Comparison of ENCODE assay signal across 24 cellular contexts in the genomic region with DNA sequence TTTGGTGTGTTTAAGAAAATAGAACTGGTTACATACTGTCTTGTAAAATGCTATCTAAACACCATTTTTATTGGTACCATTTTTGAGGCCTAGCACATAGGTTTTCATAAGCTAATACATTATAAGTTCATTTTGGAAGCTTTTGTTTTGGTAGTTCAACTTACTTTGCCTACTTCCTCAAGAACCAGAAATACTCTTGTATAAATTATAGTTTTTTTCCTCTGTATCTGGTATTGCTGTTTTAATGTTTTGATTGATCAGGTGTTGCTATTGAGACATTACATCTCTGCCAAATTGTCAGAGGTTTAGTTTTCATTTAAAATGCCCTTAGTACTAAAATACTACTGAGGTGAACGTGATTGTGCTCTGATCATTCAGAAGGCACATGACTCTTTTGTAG.
DNase-seq lines count a peak whose midpoint lies in the region; ATAC-seq, FAIRE-seq and TF ChIP-seq lines count a peak whose summit lies in the region.
"Had no signal": no experiment of that assay in that cellular context is flagged by ENCODE, and none has a peak within 500 bp of the region (broad histone marks: within the 10 kb centered on the region; RNA-seq: fewer than 3 reads in every experiment).

No MANE protein-coding gene starts in this region.

- peak overlapping the region; percentile 34 for H3K27ac ChIP-seq in A673 (ENCODE audit: low read depth, low read length, poor library complexity, severe bottlenecking)
- H3K27ac ChIP-seq in VCaP, result peak overlapping the region; percentile 41
- H3K27ac ChIP-seq: SJSA1 had no signal

- no peaks in the 10 kb centered on the region for H3K36me3 Mint-ChIP-seq in glutamatergic neuron (ENCODE audit: unreplicated experiment)

- H3K4me1 Mint-ChIP-seq in glutamatergic neuron (ENCODE audit: low read depth, unreplicated experiment), result peaks cover 9% of the 10 kb centered on the region

- POLR2A ChIA-PET in A673 (lab: Charles Lee; ENCODE audit: low non-redundant PET), result no interaction called here

- H3K9me3 ChIP-seq in A673 (ENCODE audit: low read depth, low read length, poor library complexity, severe bottlenecking), result no peaks in the 10 kb centered on the region
- H3K9me3 ChIP-seq: SJSA1 had no signal

- FAIRE-seq in G401.6 (lab: Jason Lieb, UNC), result peak; percentile 75
- FAIRE-seq: H1, K562 had no signal

- H3K27ac Mint-ChIP-seq in glutamatergic neuron (ENCODE audit: unreplicated experiment), result no peak overlapping the region
- H3K27ac Mint-ChIP-seq: CD4-positive, CD25-positive, alpha-beta regulatory T cell; T-helper 17 cell had no signal

- no peaks in the 10 kb centered on the region for H3K9me3 Mint-ChIP-seq in glutamatergic neuron (ENCODE audit: unreplicated experiment)
- H3K9me3 Mint-ChIP-seq: CD4-positive, CD25-positive, alpha-beta regulatory T cell had no signal

- CTCF ChIA-PET in A673 (lab: Charles Lee), result no interaction called here

- no peak overlapping the region for H3K4me3 Mint-ChIP-seq in glutamatergic neuron (ENCODE audit: unreplicated experiment)
- H3K4me3 Mint-ChIP-seq: CD4-positive, CD25-positive, alpha-beta regulatory T cell; T-helper 17 cell had no signal

- DNase-seq in A673 (ENCODE audit: low spot score), result no peak
- DNase-seq in LNCaP clone FGC (ENCODE audit: low read depth), result peak; percentile 21
- no peak for DNase-seq in glutamatergic neuron
- no peak for DNase-seq in iPS-NIHi11 (ENCODE audit: low spot score)
- DNase-seq: 8988T; CD4-positive, CD25-positive, alpha-beta regulatory T cell; DMS79; NCI-H1092 treated with DMSO at 0.1 percent for 48 hours; NCI-H1436 treated with DMSO at 0.1 percent for 48 hours; NCI-H2029; NCI-H2227 treated with DMSO at 0.1 percent for 48 hours; NCI-H510A treated with DMSO at 0.1 percent for 48 hours; NCI-H748 treated with DMSO at 0.1 percent for 48 hours; NK-92 treated with Interleukin-12 subunit alpha and Interleukin-12 subunit beta, amount 100 ng/mL, for 24 hours; OCI-M1; T-helper 17 cell had no signal

- no peaks in the 10 kb centered on the region for H3K27me3 ChIP-seq in A673 (replicated peaks; ENCODE audit: insufficient read depth, low read depth, low read length, poor library complexity)
- H3K27me3 ChIP-seq: SJSA1 had no signal

- no TSS peak for BruUV-seq in A673 (replicated peaks; lab: Mats Ljungman, UMichigan)

- H3K36me3 ChIP-seq in A673 (ENCODE audit: insufficient read depth, low read length, poor library complexity, severe bottlenecking), result no peaks in the 10 kb centered on the region
- H3K36me3 ChIP-seq: SJSA1 had no signal

- ATAC-seq in HG02852 (IDR thresholded peaks at IDR 0.05; ENCODE audit: unreplicated experiment), result no peak
- no peak for ATAC-seq in GM19324 (IDR thresholded peaks at IDR 0.05; ENCODE audit: low FRiP score, unreplicated experiment)
- ATAC-seq: HCT116, K562, T-helper 17 cell had no signal

- no peak overlapping the region for H3K4me3 ChIP-seq in A673 (ENCODE audit: low read depth, low read length, poor library complexity, severe bottlenecking)
- H3K4me3 ChIP-seq in LNCaP clone FGC (ENCODE audit: low read depth, low read length), result no peak overlapping the region
- H3K4me3 ChIP-seq: K562, SJSA1 had no signal

- intact Hi-C loops in A673 (cut with micrococcal nuclease; ENCODE audit: unreplicated experiment), result loop anchor here (2.0 to 10.0 kb wide), 3 partner anchors 35 to 307 kb away; no protein-coding TSS in a partner anchor

- TF ChIP-seq CTCF in A673 (conservative IDR thresholded peaks at IDR 0.05; ENCODE audit: low read depth, low read length) (no peak), LNCaP clone FGC (IDR thresholded peaks at IDR 0.05; ENCODE audit: control insufficient read depth, extremely low read depth, insufficient read depth) (no peak), VCaP (conservative IDR thresholded peaks at IDR 0.05) (no peak), glutamatergic neuron (IDR thresholded peaks at IDR 0.05; ENCODE audit: partially characterized antibody, unreplicated experiment) (no peak)

- H3K27me3 Mint-ChIP-seq in glutamatergic neuron (ENCODE audit: unreplicated experiment), result no peaks in the 10 kb centered on the region
- H3K27me3 Mint-ChIP-seq: CD4-positive, CD25-positive, alpha-beta regulatory T cell; T-helper 17 cell had no signal

- H3K4me1 ChIP-seq in A673 (ENCODE audit: insufficient read depth, low read length, poor library complexity, severe bottlenecking), result peaks cover 94% of the 10 kb centered on the region
- H3K4me1 ChIP-seq: SJSA1 had no signal
